ENCODE assay signal across 4 cellular contexts in the genomic region with DNA sequence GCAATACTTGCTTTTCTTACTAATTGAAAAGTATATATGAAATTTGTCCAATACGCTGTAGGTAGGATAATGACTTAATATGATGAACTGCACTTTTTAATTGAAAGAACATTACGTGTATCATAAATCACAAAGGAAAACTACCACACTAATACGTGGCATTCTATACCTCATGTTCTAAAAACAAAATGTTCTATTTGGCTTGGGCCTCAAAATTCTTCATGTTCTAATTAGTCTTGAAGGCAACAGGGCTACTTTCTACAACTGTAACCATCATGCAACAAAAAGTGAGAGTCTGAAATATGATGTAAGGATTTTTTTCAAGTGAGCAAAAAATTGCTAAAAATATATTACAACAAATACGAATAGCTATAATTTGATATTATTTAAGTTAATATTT. TPM values are rescaled to one million over a fixed set of nuclear protein-coding genes. Genes with fewer than 3 reads are reported as not detected.
"Had no signal": no experiment of that assay in that cellular context is flagged by ENCODE, and none has a peak within 500 bp of the region (broad histone marks: within the 10 kb centered on the region; RNA-seq: fewer than 3 reads in every experiment).

No MANE protein-coding gene starts in this region.

- DNase-seq: GDM1, GF-D8 had no signal

- ATAC-seq: GM12878 had no signal

- H3K4me3 ChIP-seq: GM12878 had no signal

RNA-seq across cellular contexts. Expression of gene THRB, which starts 19.8 kb away (rescaled TPM):
- total RNA-seq: G401 had no signal
- polyA plus RNA-seq: GM12878 had no signal
